ENCODE assay signal across 8 cellular contexts in the genomic region with DNA sequence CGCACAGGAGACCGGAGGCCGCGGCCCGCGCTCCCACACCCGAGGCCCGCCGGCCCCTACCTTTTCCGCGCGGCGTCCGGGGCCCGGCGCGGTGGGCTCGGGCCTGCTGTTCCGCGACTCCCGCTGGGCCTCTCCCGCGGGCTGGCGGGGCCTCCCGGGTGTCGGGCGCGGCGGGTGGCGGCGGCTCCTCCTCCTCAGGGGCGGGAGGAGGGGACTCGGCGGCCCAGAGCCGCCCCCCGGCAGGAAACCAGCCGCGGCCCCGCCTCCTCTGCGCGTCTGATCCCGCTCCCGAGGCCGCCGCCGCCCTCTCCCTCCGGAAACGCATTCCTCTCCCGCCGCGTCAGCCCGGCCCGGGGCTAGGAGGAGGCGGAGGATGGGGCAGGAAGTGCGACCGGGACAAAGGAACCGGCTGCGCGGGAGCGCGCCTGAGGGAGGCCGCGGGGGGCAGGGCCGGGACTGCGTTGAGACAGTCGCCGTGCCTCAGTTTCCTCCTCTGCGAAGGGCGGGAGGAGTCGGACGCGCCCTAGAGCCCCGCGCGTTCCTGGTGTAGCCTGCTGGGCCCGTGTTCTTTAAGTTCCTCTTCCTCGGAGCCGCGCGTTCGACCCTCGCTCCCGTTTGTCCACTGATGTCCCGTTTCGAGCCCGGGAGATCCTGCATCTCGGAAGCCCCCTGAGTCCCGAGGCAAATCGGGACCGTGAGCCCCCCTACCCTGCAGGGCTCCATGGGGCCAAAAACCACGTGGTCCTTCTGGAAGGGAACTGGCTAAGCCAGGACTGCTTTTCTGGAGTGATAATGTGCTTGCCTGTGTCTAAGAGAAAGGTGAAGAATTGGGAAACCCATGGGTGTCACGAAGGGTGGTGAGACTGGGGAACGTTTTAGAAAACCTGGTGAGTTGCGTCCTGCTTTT. TPM values are rescaled to one million over a fixed set of nuclear protein-coding genes. Genes with fewer than 3 reads are reported as not detected.
DNase-seq lines count a peak whose midpoint lies in the region; FAIRE-seq and TF ChIP-seq lines count a peak whose summit lies in the region.

A gene (minus strand): TSS at position 146 of the 907 bp plus-strand sequence. CDS start 22,672 bp downstream, outside the sequence.

- peak; percentile 94 for FAIRE-seq in HTR-8/SVneo (lab: Jason Lieb, UNC)

- H2BK15ac ChIP-seq in mesendoderm (replicated peaks; ENCODE audit: low read depth) = no peak within 1 kb of the TSS

- H3K4me3 ChIP-seq in endocrine pancreas (ENCODE audit: control insufficient read depth, insufficient read depth, low read length) = peak within 1 kb of the TSS; percentile 98
- peak within 1 kb of the TSS; percentile 76 for H3K4me3 ChIP-seq in mesendoderm (ENCODE audit: low read length)

- H3K4me1 ChIP-seq in endocrine pancreas (ENCODE audit: control insufficient read depth, insufficient read depth, low read length) = no peaks in the 10 kb centered on the region
- H3K4me1 ChIP-seq in mesendoderm (ENCODE audit: control insufficient read depth, low read depth, low read length) = peaks cover 11% of the 10 kb centered on the region

- no CpG with 5 or more reads among the region's 94 CpGs for WGBS in mesendoderm (ENCODE audit: extremely low coverage, insufficient coverage, low lambda C conversion rate)

- H4K8ac ChIP-seq in mesendoderm (ENCODE audit: low read depth, low read length) = no peak within 1 kb of the TSS

- H3K4ac ChIP-seq in mesendoderm (ENCODE audit: low read depth, low read length) = peak within 1 kb of the TSS; percentile 94

- peak within 1 kb of the TSS; percentile 77 for H4K5ac ChIP-seq in mesendoderm (ENCODE audit: low read length)

- TF ChIP-seq CTCF in GM20000 (IDR thresholded peaks at IDR 0.05; ENCODE audit: extremely low read depth, missing control alignments) = no peak

- no peaks in the 10 kb centered on the region for H3K9me3 ChIP-seq in endocrine pancreas (ENCODE audit: control insufficient read depth, low read length)

- no peaks in the 10 kb centered on the region for H3K27me3 ChIP-seq in endocrine pancreas (ENCODE audit: control insufficient read depth, insufficient read depth, low read length)
- H3K27me3 ChIP-seq in mesendoderm (ENCODE audit: insufficient read depth, low read length, poor library complexity) = no peaks in the 10 kb centered on the region

- H3K4me2 ChIP-seq in mesendoderm (ENCODE audit: low read length) = peak within 1 kb of the TSS; percentile 87

- H3K79me2 ChIP-seq in mesendoderm (ENCODE audit: control insufficient read depth, insufficient read depth, low read length) = peaks cover 46% of the 10 kb centered on the region

- H2AK5ac ChIP-seq in mesendoderm (ENCODE audit: low read length) = peak within 1 kb of the TSS; percentile 79

- H2BK120ac ChIP-seq in mesendoderm (ENCODE audit: low read depth, low read length) = peak within 1 kb of the TSS; percentile 94

- H3K79me1 ChIP-seq in mesendoderm (ENCODE audit: low read length) = no peaks in the 10 kb centered on the region

- peak within 1 kb of the TSS; percentile 96 for H3K23ac ChIP-seq in mesendoderm (ENCODE audit: low read length)

- H3K18ac ChIP-seq in mesendoderm (ENCODE audit: low read length) = peak within 1 kb of the TSS; percentile 100

- peak within 1 kb of the TSS; percentile 99 for H3K56ac ChIP-seq in mesendoderm (ENCODE audit: low read length)

- H3K36me3 ChIP-seq in endocrine pancreas (ENCODE audit: control insufficient read depth, insufficient read depth, low read length) (no peaks in the 10 kb centered on the region), mesendoderm (ENCODE audit: control insufficient read depth, insufficient read depth, low read length) (no peaks in the 10 kb centered on the region)

- H3K27ac ChIP-seq in mesendoderm (ENCODE audit: low read depth, low read length) = peak within 1 kb of the TSS; percentile 95

- peak within 1 kb of the TSS; percentile 100 for H2BK5ac ChIP-seq in mesendoderm (ENCODE audit: low read length)

- DNase-seq in CMK (ENCODE audit: low read depth) (peak; percentile 56), GM20000 (ENCODE audit: low spot score) (peak; percentile 92), HTR-8/SVneo (ENCODE audit: insufficient read length, low spot score) (peak; percentile 88), NOMO-1 treated with DMSO at 0.1 percent for 48 hours (lab: John Stamatoyannopoulos, UW; ENCODE audit: unreplicated experiment) (peak; percentile 73), mesendoderm (peak; percentile 98)
- peak; percentile 34 for DNase-seq in activated CD8-positive, alpha-beta memory T cell treated with anti-CD3 and anti-CD28 coated beads, Interleukin-2, amount 50 U/mL, for 1 hour (ENCODE audit: extremely low read depth)
- peak; percentile 75 for DNase-seq in stimulated activated CD8-positive, alpha-beta memory T cell treated with anti-CD3 and anti-CD28 coated beads, Interleukin-12 subunit alpha, Interleukin-12 subunit beta, amount 100 ng/mL, for 4 hours (ENCODE audit: low read depth)

- H3K9ac ChIP-seq in endocrine pancreas (ENCODE audit: control insufficient read depth, insufficient read depth, low read length) (peak within 1 kb of the TSS; percentile 99), mesendoderm (ENCODE audit: low read length) (peak within 1 kb of the TSS; percentile 98)

RNA-seq across cellular contexts. Expression of the gene that starts here (rescaled TPM):
- polyA plus RNA-seq in mesendoderm (2013, experiment 1 of 2) = 237 TPM
- polyA plus RNA-seq in mesendoderm (2013, experiment 2 of 2) = 240 TPM

Comparison
In these comparisons a context has a peak if more than half of its experiments do, and no peak if none do; other contexts are left out.
1. Peak in every context shown above with its lines: DNase-seq, H3K4me3 ChIP-seq and H3K27ac ChIP-seq.
2. DNase-seq: peak in every context shown above with its lines; median percentile 98 in mesendoderm; 92 in GM20000; 88 in HTR-8/SVneo; 75 in stimulated activated CD8-positive, alpha-beta memory T cell treated with anti-CD3 and anti-CD28 coated beads, Interleukin-12 subunit alpha, Interleukin-12 subunit beta, amount 100 ng/mL, for 4 hours; 73 in NOMO-1 treated with DMSO at 0.1 percent for 48 hours; 56 in CMK; 34 in activated CD8-positive, alpha-beta memory T cell treated with anti-CD3 and anti-CD28 coated beads, Interleukin-2, amount 50 U/mL, for 1 hour.